27 cellular contexts compared by ENCODE assay signal in the genomic region with DNA sequence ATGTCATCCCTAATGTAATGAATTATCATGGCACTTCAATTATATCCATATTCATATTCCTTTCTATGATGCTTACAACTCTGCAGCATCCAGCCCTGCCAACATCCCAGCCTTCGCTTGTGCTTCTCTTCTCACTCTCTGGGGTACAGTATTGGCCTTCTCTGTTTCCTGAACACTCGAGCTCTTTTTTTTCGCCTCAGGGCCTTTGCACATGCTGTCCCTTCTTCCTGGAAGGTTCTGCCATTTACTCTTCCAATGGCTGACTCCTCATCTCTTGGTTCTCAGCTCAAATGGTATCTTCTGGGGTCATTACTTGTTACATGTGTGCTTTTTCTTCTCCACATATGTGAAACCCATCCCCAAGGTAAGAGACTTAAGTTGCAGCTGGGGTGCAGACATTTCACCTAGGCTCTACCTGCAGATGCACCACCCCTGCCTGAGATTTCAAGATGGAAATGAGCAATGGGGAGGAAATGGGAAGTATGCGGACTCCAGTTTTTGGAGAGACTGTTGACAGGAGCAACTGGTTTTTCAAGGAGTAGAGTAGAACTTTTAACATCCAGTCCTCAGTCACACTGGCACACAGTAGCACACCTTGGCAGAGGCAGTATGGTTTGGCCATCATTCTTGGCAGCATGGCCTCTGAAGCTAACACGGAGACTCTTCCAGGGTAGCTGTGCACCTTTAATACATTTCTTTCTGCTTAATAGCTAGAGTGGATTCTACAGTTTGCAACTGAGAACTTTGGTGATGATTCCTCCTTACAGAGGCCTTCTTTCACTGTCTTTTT. TPM values are rescaled to one million over a fixed set of nuclear protein-coding genes. Genes with fewer than 3 reads are reported as not detected.
"Had no signal": no experiment of that assay in that cellular context is flagged by ENCODE, and none has a peak within 500 bp of the region (broad histone marks: within the 10 kb centered on the region; RNA-seq: fewer than 3 reads in every experiment).

No MANE protein-coding gene starts in this region.

- H3K4me3 ChIP-seq: Peyer's patch had no signal

- H3K27ac ChIP-seq: Peyer's patch, WERI-Rb-1 had no signal

- H3K9me3 Mint-ChIP-seq: activated CD4-positive, alpha-beta memory T cell treated with anti-CD3 and anti-CD28 coated beads, Interleukin-2, amount 10 ng/mL, durations not matched to agents 7 days and 5 days; activated naive CD8-positive, alpha-beta T cell treated with anti-CD3 and anti-CD28 coated beads for 36 hours; activated T-cell treated with anti-CD3 and anti-CD28 coated beads, Interleukin-2, amount 50 U/mL, for 72 hours; activated T-helper 17 cell treated with anti-CD3 and anti-CD28 coated beads, Interleukin-2, amount 50 U/mL, for 72 hours; T-cell had no signal

- H3K36me3 ChIP-seq: Peyer's patch had no signal

- H3K36me3 Mint-ChIP-seq: activated naive CD8-positive, alpha-beta T cell treated with anti-CD3 and anti-CD28 coated beads for 36 hours; T-cell had no signal

- H3K27me3 Mint-ChIP-seq: activated CD4-positive, alpha-beta memory T cell treated with anti-CD3 and anti-CD28 coated beads, Interleukin-2, amount 10 ng/mL, durations not matched to agents 7 days and 5 days; activated naive CD8-positive, alpha-beta T cell treated with anti-CD3 and anti-CD28 coated beads for 36 hours had no signal

- H3K4me3 Mint-ChIP-seq: activated CD4-positive, alpha-beta memory T cell treated with anti-CD3 and anti-CD28 coated beads, Interleukin-2, amount 10 ng/mL, durations not matched to agents 7 days and 5 days; activated naive CD8-positive, alpha-beta T cell treated with anti-CD3 and anti-CD28 coated beads for 36 hours; activated T-cell treated with anti-CD3 and anti-CD28 coated beads, Interleukin-2, amount 50 U/mL, for 72 hours; activated T-helper 17 cell treated with anti-CD3 and anti-CD28 coated beads, Interleukin-2, amount 50 U/mL, for 72 hours; T-cell had no signal

- H3K27ac Mint-ChIP-seq: activated CD4-positive, alpha-beta memory T cell treated with anti-CD3 and anti-CD28 coated beads, Interleukin-2, amount 10 ng/mL, durations not matched to agents 7 days and 5 days; activated naive CD8-positive, alpha-beta T cell treated with anti-CD3 and anti-CD28 coated beads for 36 hours; activated T-cell treated with anti-CD3 and anti-CD28 coated beads, Interleukin-2, amount 50 U/mL, for 72 hours; activated T-helper 17 cell treated with anti-CD3 and anti-CD28 coated beads, Interleukin-2, amount 50 U/mL, for 72 hours; T-cell had no signal

- H3K4me1 Mint-ChIP-seq: activated CD4-positive, alpha-beta memory T cell treated with anti-CD3 and anti-CD28 coated beads, Interleukin-2, amount 10 ng/mL, durations not matched to agents 7 days and 5 days; activated naive CD8-positive, alpha-beta T cell treated with anti-CD3 and anti-CD28 coated beads for 36 hours; activated T-helper 17 cell treated with anti-CD3 and anti-CD28 coated beads, Interleukin-2, amount 50 U/mL, for 72 hours; T-cell had no signal

- H3K4me1 ChIP-seq: Peyer's patch had no signal

- DNase-seq: activated CD4-positive, alpha-beta memory T cell treated with anti-CD3 and anti-CD28 coated beads, Interleukin-2, amount 10 ng/mL, durations not matched to agents 7 days and 5 days; activated CD4-positive, alpha-beta T cell treated with anti-CD3 and anti-CD28 coated beads for 1 hour; activated CD4-positive, alpha-beta T cell treated with anti-CD3 and anti-CD28 coated beads for 48 hours; activated CD4-positive, CD25-positive, alpha-beta regulatory T cell; activated naive CD4-positive, alpha-beta T cell; activated naive CD4-positive, alpha-beta T cell treated with anti-CD3 and anti-CD28 coated beads, Interleukin-2, amount 50 U/mL, for 16 hours; activated naive CD8-positive, alpha-beta T cell treated with anti-CD3 and anti-CD28 coated beads for 36 hours; activated T-cell treated with anti-CD3 and anti-CD28 coated beads, Interleukin-2, amount 50 U/mL, for 1 hour; activated T-cell treated with anti-CD3 and anti-CD28 coated beads, Interleukin-2, amount 50 U/mL, for 72 hours; amniotic stem cell; aorta; NCI-H1105; NCI-H1436; NCI-H1694; NCI-H1930; NCI-H345; NCI-H524 treated with DMSO at 0.1 percent for 48 hours; Peyer's patch; RPMI8226; SIG-M5; T-cell; T-helper 2 cell; T-helper 9 cell; WERI-Rb-1 had no signal

- ATAC-seq: SK-N-SH treated with all-trans-retinoic acid at 6 μM for 48 hours, T-cell had no signal

- H3K27me3 ChIP-seq: Peyer's patch had no signal

RNA-seq across cellular contexts. Expression of a gene that starts 42.4 kb away (rescaled TPM):
- total RNA-seq: SK-MEL-5 had no signal
